ENCODE assay signal across 1 cellular context in genomic region chr2:44931177-44931795, GRCh38.
TF ChIP-seq lines count a peak whose summit lies in the region.

No MANE protein-coding gene starts in this region.

TF ChIP-seq in H1, 55 proteins besides CTCF, POLR2A, EP300 and RAD21:
- TF ChIP-seq SUZ12 (IDR thresholded peaks at IDR 0.05; ENCODE audit: low read length) (no peak; the same call in 1 of the 2 replicates), CEBPB (IDR thresholded peaks at IDR 0.05; ENCODE audit: low read depth, low read length) (no peak), NRF1 (IDR thresholded peaks at IDR 0.05; ENCODE audit: low read depth, low read length) (no peak), TAF1 (IDR thresholded peaks at IDR 0.05; ENCODE audit: low read depth, low read length) (no peak), SIN3A (conservative IDR thresholded peaks at IDR 0.05 in 1 of 2, IDR thresholded peaks at IDR 0.05 in 1 of 2; ENCODE audit: low read depth in 1 of 2, low read length in 2 of 2) (no peak), SP1 (IDR thresholded peaks at IDR 0.05; ENCODE audit: low read depth, low read length) (no peak), BRCA1 (IDR thresholded peaks at IDR 0.05; ENCODE audit: low read depth, low read length) (no peak), CHD1 (IDR thresholded peaks at IDR 0.05; ENCODE audit: low read depth, low read length) (no peak), KDM4A (IDR thresholded peaks at IDR 0.05; ENCODE audit: low read depth, low read length, severe bottlenecking) (no peak), CBX8 (IDR thresholded peaks at IDR 0.05; ENCODE audit: borderline replicate concordance, low read depth, low read length) (no peak), RFX5 (IDR thresholded peaks at IDR 0.05; ENCODE audit: borderline replicate concordance, low read depth, low read length) (no peak), SP4 (IDR thresholded peaks at IDR 0.05; ENCODE audit: low read length) (no peak)
